21 cellular contexts compared by ENCODE assay signal in the genomic region with DNA sequence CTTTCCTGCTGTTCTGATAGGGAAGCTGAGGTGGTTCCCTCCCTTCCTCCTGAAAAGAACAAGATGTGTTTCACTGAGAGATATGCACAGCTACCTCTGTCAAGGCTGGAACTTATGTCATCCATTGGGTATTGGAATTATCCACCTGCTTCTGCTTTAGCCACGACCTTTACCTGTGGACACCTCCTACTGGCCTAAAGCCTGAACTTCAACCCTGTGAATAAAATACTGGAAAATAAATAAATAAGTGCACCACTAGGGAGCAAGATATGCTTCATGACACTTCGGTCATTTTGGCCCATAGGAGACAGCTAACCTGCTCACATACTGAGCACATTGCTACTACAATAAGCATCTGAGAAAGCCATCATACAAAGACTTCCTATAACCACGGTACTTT.
DNase-seq lines count a peak whose midpoint lies in the region; ATAC-seq and TF ChIP-seq lines count a peak whose summit lies in the region.
"Had no signal": no experiment of that assay in that cellular context is flagged by ENCODE, and none has a peak within 500 bp of the region (broad histone marks: within the 10 kb centered on the region; RNA-seq: fewer than 3 reads in every experiment).

No MANE protein-coding gene starts in this region.

- no peak overlapping the region for H3K4me3 Mint-ChIP-seq in neural crest cell
- H3K4me3 Mint-ChIP-seq in T-cell = no peak overlapping the region
- H3K4me3 Mint-ChIP-seq: natural killer cell had no signal

- no peaks in the 10 kb centered on the region for H3K4me1 ChIP-seq in PC-9 (replicated peaks; ENCODE audit: insufficient read depth)
- H3K4me1 ChIP-seq: colonic mucosa, SJSA1, tibial nerve had no signal

- H3K79me2 ChIP-seq in PC-9 (ENCODE audit: low read depth) = no peaks in the 10 kb centered on the region

- CTCF ChIA-PET in PC-9 (lab: Charles Lee) (no interaction called here), T-cell (lab: Charles Lee) (no interaction called here)

- H3K4me1 Mint-ChIP-seq in neural crest cell (no peaks in the 10 kb centered on the region), T-cell (no peaks in the 10 kb centered on the region)
- H3K4me1 Mint-ChIP-seq: natural killer cell had no signal

- no peak for TF ChIP-seq EP300 in Ishikawa (IDR thresholded peaks at IDR 0.05; ENCODE audit: borderline replicate concordance)

- H3F3A ChIP-seq in PC-9 (ENCODE audit: insufficient read depth, low read depth) = no peaks in the 10 kb centered on the region

- H3K9me2 ChIP-seq in PC-9 (ENCODE audit: insufficient read depth) = no peaks in the 10 kb centered on the region

- H4K20me1 ChIP-seq in PC-9 (ENCODE audit: insufficient read depth) = no peaks in the 10 kb centered on the region

- H2AFZ ChIP-seq in PC-9 = no peak overlapping the region

- H3K36me3 Mint-ChIP-seq in neural crest cell (ENCODE audit: low read depth) (no peaks in the 10 kb centered on the region), T-cell (no peaks in the 10 kb centered on the region)
- H3K36me3 Mint-ChIP-seq: natural killer cell had no signal

- no peaks in the 10 kb centered on the region for H3K27me3 ChIP-seq in PC-9 (ENCODE audit: insufficient read depth, low read depth)
- H3K27me3 ChIP-seq: colonic mucosa, SJSA1, tibial nerve had no signal

- POLR2A ChIA-PET in PC-9 (lab: Charles Lee; ENCODE audit: unreplicated experiment) (no interaction called here), T-cell (lab: Charles Lee) (no interaction called here)

- intact Hi-C loops in PC-9 (cut with micrococcal nuclease; ENCODE audit: unreplicated experiment) = no loop called here

- H3K27ac ChIP-seq in PC-9 = no peak overlapping the region
- H3K27ac ChIP-seq: colonic mucosa, epithelial cell of prostate, SJSA1, tibial nerve had no signal

- H3K9me3 Mint-ChIP-seq in neural crest cell = peaks cover 14% of the 10 kb centered on the region
- peaks cover 0 to 4% (median 3%) of the 10 kb centered on the region in 3 donors for H3K9me3 Mint-ChIP-seq in T-cell

- 0 out of 2 replicates have a peak, but pooled peaks have one; percentile 7 for TF ChIP-seq RAD21 in Ishikawa (IDR thresholded peaks at IDR 0.05; ENCODE audit: low read depth)

- H3K4me2 ChIP-seq in PC-9 = no peak overlapping the region

- no peak overlapping the region for H3K4me3 ChIP-seq in PC-9
- H3K4me3 ChIP-seq: colonic mucosa, lung, SJSA1, tibial nerve had no signal

- ATAC-seq in T-cell (replicated peaks in 1 of 4) (no peak), omental fat pad (ENCODE audit: low FRiP score) (no peak)
- ATAC-seq: natural killer cell had no signal

- H3K27ac Mint-ChIP-seq in neural crest cell (ENCODE audit: unreplicated experiment) (no peak overlapping the region), T-cell (no peak overlapping the region)
- H3K27ac Mint-ChIP-seq: natural killer cell had no signal

- peak; percentile 0 for DNase-seq in NCI-H510A treated with DMSO at 0.1 percent for 48 hours (lab: John Stamatoyannopoulos, UW)
- no peak for DNase-seq in NCI-H510A (lab: John Stamatoyannopoulos, UW)
- DNase-seq in PC-9 = no peak
- no peak for DNase-seq in neural crest cell (ENCODE audit: low read depth, low spot score)
- DNase-seq in T-cell = no peak
- DNase-seq in HUDEP-2 (lab: John Stamatoyannopoulos, UW; ENCODE audit: unreplicated experiment in 76 of 76) = no peak
- DNase-seq in omental fat pad (ENCODE audit: low spot score) = no peak
- DNase-seq: activated gamma-delta T cell treated with Interleukin-2 at 50 U/mL for 16 hours; aorta; colonic mucosa; KG1; natural killer cell; NCI-H146; NCI-H2227 treated with DMSO at 0.1 percent for 48 hours; stimulated activated naive CD4-positive, alpha-beta T cell; T-helper 9 cell had no signal

- no peaks in the 10 kb centered on the region for H3K36me3 ChIP-seq in PC-9 (ENCODE audit: low read depth)
- H3K36me3 ChIP-seq: colonic mucosa, SJSA1, tibial nerve had no signal

- no peaks in the 10 kb centered on the region for H3K9me3 ChIP-seq in PC-9 (ENCODE audit: insufficient read depth, low read depth)
- H3K9me3 ChIP-seq: colonic mucosa, SJSA1, tibial nerve had no signal

- TF ChIP-seq CTCF in PC-9 (conservative IDR thresholded peaks at IDR 0.05) = peak; percentile 50; the same call in 1 of the 2 replicates
- peak; percentile 30 for TF ChIP-seq CTCF in neural crest cell (conservative IDR thresholded peaks at IDR 0.05)
- no peak for TF ChIP-seq CTCF in omental fat pad (IDR thresholded peaks at IDR 0.05)

- H3K27me3 Mint-ChIP-seq in neural crest cell (ENCODE audit: low read depth) (no peaks in the 10 kb centered on the region), T-cell (peaks cover 0 to 4% of the 10 kb centered on the region in 2 donors)

- BruUV-seq in PC-9 (replicated peaks; lab: Mats Ljungman, UMichigan) = no TSS peak

TF ChIP-seq in Ishikawa, 13 proteins besides CTCF, POLR2A, EP300 and RAD21:
- TF ChIP-seq TEAD4 (IDR thresholded peaks at IDR 0.05) (no peak), NFIC (IDR thresholded peaks at IDR 0.05) (no peak), EGR1 (IDR thresholded peaks at IDR 0.05) (no peak), YY1 (IDR thresholded peaks at IDR 0.05; ENCODE audit: low read depth) (no peak)
- TF ChIP-seq, protein P1, sequence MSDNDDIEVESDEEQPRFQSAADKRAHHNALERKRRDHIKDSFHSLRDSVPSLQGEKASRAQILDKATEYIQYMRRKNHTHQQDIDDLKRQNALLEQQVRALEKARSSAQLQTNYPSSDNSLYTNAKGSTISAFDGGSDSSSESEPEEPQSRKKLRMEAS (IDR thresholded peaks at IDR 0.05) = no peak
- TF ChIP-seq, protein P2, sequence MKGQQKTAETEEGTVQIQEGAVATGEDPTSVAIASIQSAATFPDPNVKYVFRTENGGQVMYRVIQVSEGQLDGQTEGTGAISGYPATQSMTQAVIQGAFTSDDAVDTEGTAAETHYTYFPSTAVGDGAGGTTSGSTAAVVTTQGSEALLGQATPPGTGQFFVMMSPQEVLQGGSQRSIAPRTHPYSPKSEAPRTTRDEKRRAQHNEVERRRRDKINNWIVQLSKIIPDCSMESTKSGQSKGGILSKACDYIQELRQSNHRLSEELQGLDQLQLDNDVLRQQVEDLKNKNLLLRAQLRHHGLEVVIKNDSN (IDR thresholded peaks at IDR 0.05) = no peak

Comparison
In these comparisons a context has a peak if more than half of its experiments do, and no peak if none do; other contexts are left out.
1. CTCF ChIP-seq: peak in PC-9 (single experiment) and neural crest cell (single experiment); none in omental fat pad (0 of 3).